ENCODE assay signal across 1 cellular context in genomic region chr16:68737730-68738590, GRCh38.
TF ChIP-seq lines count a peak whose summit lies in the region.

No MANE protein-coding gene starts in this region.

TF ChIP-seq in HepG2, 621 proteins besides CTCF, POLR2A, EP300 and RAD21 (continued from another document):
- TF ChIP-seq, protein P1, sequence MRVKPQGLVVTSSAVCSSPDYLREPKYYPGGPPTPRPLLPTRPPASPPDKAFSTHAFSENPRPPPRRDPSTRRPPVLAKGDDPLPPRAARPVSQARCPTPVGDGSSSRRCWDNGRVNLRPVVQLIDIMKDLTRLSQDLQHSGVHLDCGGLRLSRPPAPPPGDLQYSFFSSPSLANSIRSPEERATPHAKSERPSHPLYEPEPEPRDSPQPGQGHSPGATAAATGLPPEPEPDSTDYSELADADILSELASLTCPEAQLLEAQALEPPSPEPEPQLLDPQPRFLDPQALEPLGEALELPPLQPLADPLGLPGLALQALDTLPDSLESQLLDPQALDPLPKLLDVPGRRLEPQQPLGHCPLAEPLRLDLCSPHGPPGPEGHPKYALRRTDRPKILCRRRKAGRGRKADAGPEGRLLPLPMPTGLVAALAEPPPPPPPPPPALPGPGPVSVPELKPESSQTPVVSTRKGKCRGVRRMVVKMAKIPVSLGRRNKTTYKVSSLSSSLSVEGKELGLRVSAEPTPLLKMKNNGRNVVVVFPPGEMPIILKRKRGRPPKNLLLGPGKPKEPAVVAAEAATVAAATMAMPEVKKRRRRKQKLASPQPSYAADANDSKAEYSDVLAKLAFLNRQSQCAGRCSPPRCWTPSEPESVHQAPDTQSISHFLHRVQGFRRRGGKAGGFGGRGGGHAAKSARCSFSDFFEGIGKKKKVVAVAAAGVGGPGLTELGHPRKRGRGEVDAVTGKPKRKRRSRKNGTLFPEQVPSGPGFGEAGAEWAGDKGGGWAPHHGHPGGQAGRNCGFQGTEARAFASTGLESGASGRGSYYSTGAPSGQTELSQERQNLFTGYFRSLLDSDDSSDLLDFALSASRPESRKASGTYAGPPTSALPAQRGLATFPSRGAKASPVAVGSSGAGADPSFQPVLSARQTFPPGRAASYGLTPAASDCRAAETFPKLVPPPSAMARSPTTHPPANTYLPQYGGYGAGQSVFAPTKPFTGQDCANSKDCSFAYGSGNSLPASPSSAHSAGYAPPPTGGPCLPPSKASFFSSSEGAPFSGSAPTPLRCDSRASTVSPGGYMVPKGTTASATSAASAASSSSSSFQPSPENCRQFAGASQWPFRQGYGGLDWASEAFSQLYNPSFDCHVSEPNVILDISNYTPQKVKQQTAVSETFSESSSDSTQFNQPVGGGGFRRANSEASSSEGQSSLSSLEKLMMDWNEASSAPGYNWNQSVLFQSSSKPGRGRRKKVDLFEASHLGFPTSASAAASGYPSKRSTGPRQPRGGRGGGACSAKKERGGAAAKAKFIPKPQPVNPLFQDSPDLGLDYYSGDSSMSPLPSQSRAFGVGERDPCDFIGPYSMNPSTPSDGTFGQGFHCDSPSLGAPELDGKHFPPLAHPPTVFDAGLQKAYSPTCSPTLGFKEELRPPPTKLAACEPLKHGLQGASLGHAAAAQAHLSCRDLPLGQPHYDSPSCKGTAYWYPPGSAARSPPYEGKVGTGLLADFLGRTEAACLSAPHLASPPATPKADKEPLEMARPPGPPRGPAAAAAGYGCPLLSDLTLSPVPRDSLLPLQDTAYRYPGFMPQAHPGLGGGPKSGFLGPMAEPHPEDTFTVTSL (CRISPR knock-in tag; IDR thresholded peaks at IDR 0.05; ENCODE audit: borderline replicate concordance) = 0 out of 2 replicates have a peak, but pooled peaks have one; percentile 46
- TF ChIP-seq ZNF678 (CRISPR knock-in tag; IDR thresholded peaks at IDR 0.05) = no peak
- TF ChIP-seq, protein P2, sequence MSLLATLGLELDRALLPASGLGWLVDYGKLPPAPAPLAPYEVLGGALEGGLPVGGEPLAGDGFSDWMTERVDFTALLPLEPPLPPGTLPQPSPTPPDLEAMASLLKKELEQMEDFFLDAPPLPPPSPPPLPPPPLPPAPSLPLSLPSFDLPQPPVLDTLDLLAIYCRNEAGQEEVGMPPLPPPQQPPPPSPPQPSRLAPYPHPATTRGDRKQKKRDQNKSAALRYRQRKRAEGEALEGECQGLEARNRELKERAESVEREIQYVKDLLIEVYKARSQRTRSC (CRISPR knock-in tag; IDR thresholded peaks at IDR 0.05; ENCODE audit: low read depth) = no peak
- TF ChIP-seq TMF1 (CRISPR knock-in tag; IDR thresholded peaks at IDR 0.05; ENCODE audit: low read depth) = no peak
- peak; percentile 43; the same call in 1 of the 2 replicates for TF ChIP-seq TBX2 (CRISPR knock-in tag; IDR thresholded peaks at IDR 0.05; ENCODE audit: borderline replicate concordance)
- TF ChIP-seq ZNF841 (CRISPR knock-in tag; IDR thresholded peaks at IDR 0.05; ENCODE audit: borderline replicate concordance) = no peak
- no peak for TF ChIP-seq ZNF101 (CRISPR knock-in tag; IDR thresholded peaks at IDR 0.05; ENCODE audit: borderline replicate concordance, low read depth)
- TF ChIP-seq ZNF788 (CRISPR knock-in tag; IDR thresholded peaks at IDR 0.05; ENCODE audit: borderline replicate concordance) = peak; percentile 52; the same call in 1 of the 2 replicates
- 0 out of 2 replicates have a peak, but pooled peaks have one; percentile 23 for TF ChIP-seq ETV6 (CRISPR knock-in tag; conservative IDR thresholded peaks at IDR 0.05)
- TF ChIP-seq MED13 (CRISPR knock-in tag; IDR thresholded peaks at IDR 0.05) = peak; percentile 57; the same call in 1 of the 2 replicates
- TF ChIP-seq CC2D1A (CRISPR knock-in tag; IDR thresholded peaks at IDR 0.05) = no peak
- TF ChIP-seq PAF1 (CRISPR knock-in tag; IDR thresholded peaks at IDR 0.05) = no peak
- TF ChIP-seq KLF13 (CRISPR knock-in tag; IDR thresholded peaks at IDR 0.05) = no peak
- peak; percentile 62 for TF ChIP-seq MAX (IDR thresholded peaks at IDR 0.05)
- 0 out of 2 replicates have a peak, but pooled peaks have one; percentile 44 for TF ChIP-seq ZNF563 (CRISPR knock-in tag; IDR thresholded peaks at IDR 0.05)
- TF ChIP-seq HNRNPLL (IDR thresholded peaks at IDR 0.05; ENCODE audit: low read depth, low read length, poor library complexity, severe bottlenecking) = peak; percentile 35
